Comparison of ENCODE assay signal across 17 cellular contexts in genomic region chr2:8622924-8623465, GRCh38. TPM values are rescaled to one million over a fixed set of nuclear protein-coding genes. Genes with fewer than 3 reads are reported as not detected.
DNase-seq lines count a peak whose midpoint lies in the region; ATAC-seq and TF ChIP-seq lines count a peak whose summit lies in the region.
"Had no signal": no experiment of that assay in that cellular context is flagged by ENCODE, and none has a peak within 500 bp of the region (broad histone marks: within the 10 kb centered on the region; RNA-seq: fewer than 3 reads in every experiment).

No MANE protein-coding gene starts in this region.

- no peaks in the 10 kb centered on the region for H3K27me3 Mint-ChIP-seq in mesothelial cell of epicardium (ENCODE audit: low read depth)
- no peaks in the 10 kb centered on the region for H3K27me3 Mint-ChIP-seq in progenitor cell of endocrine pancreas

- no peak for TF ChIP-seq CTCF in DND-41 (IDR thresholded peaks at IDR 0.05; ENCODE audit: borderline replicate concordance, extremely low read depth, low read length, poor library complexity, severe bottlenecking)
- TF ChIP-seq CTCF in Peyer's patch (IDR thresholded peaks at IDR 0.05) = no peak
- TF ChIP-seq CTCF in mesothelial cell of epicardium (IDR thresholded peaks at IDR 0.05; ENCODE audit: unreplicated experiment) = no peak
- no peak for TF ChIP-seq CTCF in progenitor cell of endocrine pancreas (IDR thresholded peaks at IDR 0.05; ENCODE audit: unreplicated experiment)
- TF ChIP-seq CTCF in breast epithelium (IDR thresholded peaks at IDR 0.05) = no peak

- H3K4me3 Mint-ChIP-seq in mesothelial cell of epicardium (no peak overlapping the region), progenitor cell of endocrine pancreas (ENCODE audit: low read depth) (no peak overlapping the region)

- no peak overlapping the region for H2AFZ ChIP-seq in DND-41 (ENCODE audit: low read depth, low read length)

- ATAC-seq in DND-41 (ENCODE audit: insufficient read depth, low read depth) = peak; percentile 37; the same call in 1 of the 3 replicates
- ATAC-seq: PC-3 had no signal

- H3K4me2 ChIP-seq in DND-41 (ENCODE audit: insufficient read depth, low read length) = no peak overlapping the region
- H3K4me2 ChIP-seq: BLaER1 had no signal

- H3K4me1 Mint-ChIP-seq in mesothelial cell of epicardium = peaks cover 58% of the 10 kb centered on the region
- H3K4me1 Mint-ChIP-seq in progenitor cell of endocrine pancreas (ENCODE audit: low read depth) = peaks cover 68% of the 10 kb centered on the region

- H3K4me1 ChIP-seq in DND-41 (ENCODE audit: insufficient read depth, low read length) (no peaks in the 10 kb centered on the region), Peyer's patch (peaks cover 0 to 26% (median 5%) of the 10 kb centered on the region in 4 donors), breast epithelium (no peaks in the 10 kb centered on the region)

- no peaks in the 10 kb centered on the region for H3K27me3 ChIP-seq in DND-41 (ENCODE audit: insufficient read depth, low read length, poor library complexity)
- no peaks in the 10 kb centered on the region for H3K27me3 ChIP-seq in Peyer's patch
- no peaks in the 10 kb centered on the region for H3K27me3 ChIP-seq in breast epithelium
- H3K27me3 ChIP-seq: BLaER1 had no signal

- H3K9me3 Mint-ChIP-seq in mesothelial cell of epicardium (no peaks in the 10 kb centered on the region), progenitor cell of endocrine pancreas (ENCODE audit: low read depth) (no peaks in the 10 kb centered on the region)

- intact Hi-C loops in breast epithelium (cut with DNase I; ENCODE audit: low total_unique reads) = no loop called here

- DNase-seq in DND-41 (no peak), Peyer's patch (peak in 2 of 3 donors; percentile 28 to 38), mesothelial cell of epicardium (ENCODE audit: low spot score in 2 of 2, unreplicated experiment in 2 of 2) (no peak), progenitor cell of endocrine pancreas (ENCODE audit: low spot score, unreplicated experiment) (no peak), NCI-H82 (lab: John Stamatoyannopoulos, UW) (no peak), breast epithelium (ENCODE audit: low spot score in 2 of 2) (no peak), NCI-H146 (lab: John Stamatoyannopoulos, UW) (no peak)
- DNase-seq: DMS 273 treated with DMSO at 0.1 percent for 48 hours, H7, Karpas-422, NCI-H1105 treated with DMSO at 0.1 percent for 48 hours, NCI-H187 treated with DMSO at 0.1 percent for 48 hours, NCI-H2227 treated with DMSO at 0.1 percent for 48 hours, NCI-H524 treated with DMSO at 0.1 percent for 48 hours, PC-3 had no signal

- no peaks in the 10 kb centered on the region for H3K36me3 Mint-ChIP-seq in mesothelial cell of epicardium
- peaks cover 1% of the 10 kb centered on the region for H3K36me3 Mint-ChIP-seq in progenitor cell of endocrine pancreas (ENCODE audit: insufficient read depth)

- H3K27ac Mint-ChIP-seq in mesothelial cell of epicardium (peak overlapping the region; percentile 60), progenitor cell of endocrine pancreas (peak overlapping the region; percentile 90)

- no peak overlapping the region for H3K4me3 ChIP-seq in DND-41 (ENCODE audit: low read depth in 1 of 2, low read length in 2 of 2)
- H3K4me3 ChIP-seq in Peyer's patch = no peak overlapping the region
- no peak overlapping the region for H3K4me3 ChIP-seq in breast epithelium
- H3K4me3 ChIP-seq: BLaER1, SK-N-MC had no signal

- TF ChIP-seq POLR2A in Peyer's patch (IDR thresholded peaks at IDR 0.05) (no peak), breast epithelium (IDR thresholded peaks at IDR 0.05) (no peak)

- no peaks in the 10 kb centered on the region; the same call in 1 of the 2 replicates for H4K20me1 ChIP-seq in DND-41 (ENCODE audit: insufficient read depth, low read length)
- H4K20me1 ChIP-seq: BLaER1 had no signal

- no peak overlapping the region for H3K27ac ChIP-seq in DND-41 (ENCODE audit: low read length)
- H3K27ac ChIP-seq in Peyer's patch = no peak overlapping the region
- no peak overlapping the region for H3K27ac ChIP-seq in breast epithelium
- H3K27ac ChIP-seq: BLaER1, SK-N-MC had no signal

- no peaks in the 10 kb centered on the region for H3K9me3 ChIP-seq in DND-41 (ENCODE audit: insufficient read depth, low read length, severe bottlenecking)
- H3K9me3 ChIP-seq in Peyer's patch = no peaks in the 10 kb centered on the region
- no peaks in the 10 kb centered on the region for H3K9me3 ChIP-seq in breast epithelium
- H3K9me3 ChIP-seq: BLaER1 had no signal

- no peaks in the 10 kb centered on the region for H3K79me2 ChIP-seq in DND-41 (ENCODE audit: insufficient read depth, low read length)

- no peaks in the 10 kb centered on the region for H3K36me3 ChIP-seq in DND-41 (ENCODE audit: insufficient read depth, low read length)
- no peaks in the 10 kb centered on the region for H3K36me3 ChIP-seq in Peyer's patch
- H3K36me3 ChIP-seq in breast epithelium = no peaks in the 10 kb centered on the region
- H3K36me3 ChIP-seq: BLaER1 had no signal

- H3K9ac ChIP-seq in DND-41 (ENCODE audit: low read depth, low read length) = no peak overlapping the region
- H3K9ac ChIP-seq: BLaER1 had no signal

RNA-seq across cellular contexts. Expression of gene ID2, which starts 58.9 kb away (rescaled TPM):
- total RNA-seq in Peyer's patch (100 to 1,000 TPM; 143 to 391 (median 188) TPM), mesothelial cell of epicardium (231 to 240 TPM (median 239 TPM) in 3 replicates), progenitor cell of endocrine pancreas (292 and 304 TPM in 2 replicates), breast epithelium (100 to 1,000 TPM; 240 to 305 (median 260) TPM)

Comparison
In these comparisons a context has a peak if more than half of its experiments do, and no peak if none do; other contexts are left out.
1. DNase-seq: peak in Peyer's patch (2 of 3); none in DND-41 (single experiment), mesothelial cell of epicardium (0 of 2), progenitor cell of endocrine pancreas (single experiment), NCI-H82 (single experiment), breast epithelium (0 of 2) and NCI-H146 (single experiment).